In genomic region chr19:907183-907853, GRCh38 we compare ENCODE assay signal across 1 cellular context.
TF ChIP-seq lines count a peak whose summit lies in the region.

No MANE protein-coding gene starts in this region.

TF ChIP-seq in K562, 482 proteins besides CTCF, POLR2A, EP300 and RAD21 (continued from another document and continues in another):
- no peak for TF ChIP-seq CREB3L1 (IDR thresholded peaks at IDR 0.05; ENCODE audit: borderline replicate concordance, low read depth)
- TF ChIP-seq HNRNPUL1 (IDR thresholded peaks at IDR 0.05; ENCODE audit: low read length), result no peak
- TF ChIP-seq NFE2L1 (tag; IDR thresholded peaks at IDR 0.05; ENCODE audit: borderline replicate concordance, low read depth), result no peak
- TF ChIP-seq CBFA2T2 (conservative IDR thresholded peaks at IDR 0.05), result peak; percentile 88
- peak; percentile 68 for TF ChIP-seq EGR1 (conservative IDR thresholded peaks at IDR 0.05)
- TF ChIP-seq ZFP30 (CRISPR knock-in tag; IDR thresholded peaks at IDR 0.05; ENCODE audit: borderline replicate concordance), result no peak
- no peak for TF ChIP-seq SMAD2 (IDR thresholded peaks at IDR 0.05; ENCODE audit: low read depth, low read length)
- no peak for TF ChIP-seq KHSRP (IDR thresholded peaks at IDR 0.05)
- no peak for TF ChIP-seq RNF219 (CRISPR knock-in tag; IDR thresholded peaks at IDR 0.05)
- no peak for TF ChIP-seq ZNF407 (IDR thresholded peaks at IDR 0.05; ENCODE audit: low read depth)
- 0 out of 2 replicates have a peak, but pooled peaks have one; percentile 32 for TF ChIP-seq MAFG (tag; conservative IDR thresholded peaks at IDR 0.05)
- no peak for TF ChIP-seq WHSC1 (IDR thresholded peaks at IDR 0.05; ENCODE audit: low read length)
- no peak for TF ChIP-seq EZH2 (IDR thresholded peaks at IDR 0.05; ENCODE audit: borderline replicate concordance, low read depth, low read length)
- peak in 1 of 2 experiments; percentile 89; a peak in 1 of 4 replicates for TF ChIP-seq SRF (CRISPR knock-in tag; IDR thresholded peaks at IDR 0.05)
- TF ChIP-seq ZNF699 (CRISPR knock-in tag; IDR thresholded peaks at IDR 0.05; ENCODE audit: insufficient replicate concordance), result no peak
- TF ChIP-seq PHF21A (IDR thresholded peaks at IDR 0.05; ENCODE audit: borderline replicate concordance, low read depth), result peak; percentile 81
- TF ChIP-seq ZNF253 (CRISPR knock-in tag; conservative IDR thresholded peaks at IDR 0.05), result no peak
- TF ChIP-seq NFRKB (IDR thresholded peaks at IDR 0.05; ENCODE audit: low read depth), result 0 out of 2 replicates have a peak, but pooled peaks have one; percentile 12
- no peak for TF ChIP-seq ATF2 (CRISPR knock-in tag; IDR thresholded peaks at IDR 0.05)
- no peak for TF ChIP-seq NR1H2 (CRISPR knock-in tag; IDR thresholded peaks at IDR 0.05)
- peak; percentile 47; the same call in 1 of the 2 replicates for TF ChIP-seq ARID3A (IDR thresholded peaks at IDR 0.05; ENCODE audit: borderline replicate concordance, low read depth, low read length)
- TF ChIP-seq MBD2 (IDR thresholded peaks at IDR 0.05; ENCODE audit: borderline replicate concordance, low read depth), result peak; percentile 89
- no peak for TF ChIP-seq ZNF174 (CRISPR knock-in tag; IDR thresholded peaks at IDR 0.05)
- no peak for TF ChIP-seq CBX8 (IDR thresholded peaks at IDR 0.05; ENCODE audit: borderline replicate concordance, extremely low read depth, low read depth, low read length, poor library complexity, severe bottlenecking)
- TF ChIP-seq THAP7 (CRISPR knock-in tag; IDR thresholded peaks at IDR 0.05), result no peak
- no peak for TF ChIP-seq THRA (IDR thresholded peaks at IDR 0.05)
- TF ChIP-seq CREBBP (IDR thresholded peaks at IDR 0.05; ENCODE audit: low read depth, low read length), result no peak
- TF ChIP-seq RBM15 (IDR thresholded peaks at IDR 0.05; ENCODE audit: insufficient read depth, low read length), result no peak
- TF ChIP-seq ZNF408 (CRISPR knock-in tag; IDR thresholded peaks at IDR 0.05; ENCODE audit: low read depth), result no peak
- peak; percentile 41; the same call in 1 of the 2 replicates for TF ChIP-seq SMAD3 (CRISPR knock-in tag; conservative IDR thresholded peaks at IDR 0.05)
- no peak for TF ChIP-seq SRSF1 (IDR thresholded peaks at IDR 0.05; ENCODE audit: low read depth, low read length)
- no peak for TF ChIP-seq SNIP1 (IDR thresholded peaks at IDR 0.05; ENCODE audit: low read depth)
- TF ChIP-seq ZNF23 (CRISPR knock-in tag; IDR thresholded peaks at IDR 0.05), result no peak
- TF ChIP-seq ZKSCAN8 (CRISPR knock-in tag; IDR thresholded peaks at IDR 0.05), result peak; percentile 35; the same call in 1 of the 2 replicates
- TF ChIP-seq ATF4 (CRISPR knock-in tag; IDR thresholded peaks at IDR 0.05), result peak; percentile 72
- no peak for TF ChIP-seq FIP1L1 (IDR thresholded peaks at IDR 0.05; ENCODE audit: low read depth, low read length, poor library complexity, severe bottlenecking)
- TF ChIP-seq SMARCE1 (IDR thresholded peaks at IDR 0.05), result peak; percentile 97
- peak; percentile 57; the same call in 1 of the 2 replicates for TF ChIP-seq ZNF175 (CRISPR knock-in tag; IDR thresholded peaks at IDR 0.05; ENCODE audit: low read depth)
- TF ChIP-seq LARP7 (IDR thresholded peaks at IDR 0.05), result no peak
